In the genomic region with DNA sequence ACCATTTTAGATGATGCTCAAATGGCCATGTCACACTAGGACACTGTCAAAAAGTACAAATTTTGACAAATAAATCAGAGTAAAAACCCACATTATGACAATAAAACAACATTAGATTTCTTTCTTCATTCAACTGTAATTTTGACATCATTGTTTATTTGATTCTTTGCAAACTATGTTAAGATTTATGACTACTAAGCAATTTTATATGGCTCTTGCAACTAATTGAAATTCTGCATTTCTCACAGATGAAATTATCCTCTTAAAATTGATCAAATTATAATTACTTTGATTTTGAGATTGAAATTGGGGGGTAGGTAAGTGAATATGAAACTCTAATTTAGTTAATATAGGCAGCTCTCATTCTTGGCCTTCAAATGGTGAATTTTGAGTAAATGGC, we compare ENCODE assay signal across 39 cellular contexts. TPM values are rescaled to one million over a fixed set of nuclear protein-coding genes. Genes with fewer than 3 reads are reported as not detected.
"Had no signal": no experiment of that assay in that cellular context is flagged by ENCODE, and none has a peak within 500 bp of the region (broad histone marks: within the 10 kb centered on the region; RNA-seq: fewer than 3 reads in every experiment).

No MANE protein-coding gene starts in this region.

- H3K4me3 ChIP-seq: MG63 had no signal

- H3K9me3 ChIP-seq: MG63 had no signal

- H3K36me3 ChIP-seq: MG63 had no signal

- DNase-seq: Karpas-422, Kasumi-1, MG63, MM.1S, MV-4-11, NCI-H1048, NCI-H1092, NCI-H1092 treated with DMSO at 0.1 percent for 48 hours, NCI-H1105, NCI-H1105 treated with DMSO at 0.1 percent for 48 hours, NCI-H1417, NCI-H1417 treated with DMSO at 0.1 percent for 48 hours, NCI-H1436, NCI-H1436 treated with DMSO at 0.1 percent for 48 hours, NCI-H146, NCI-H1694, NCI-H1694 treated with DMSO at 0.1 percent for 48 hours, NCI-H187, NCI-H187 treated with DMSO at 0.1 percent for 48 hours, NCI-H1930, NCI-H2029, NCI-H2029 treated with DMSO at 0.1 percent for 48 hours, NCI-H2081, NCI-H2081 treated with DMSO at 0.1 percent for 48 hours, NCI-H2107, NCI-H2171, NCI-H2171 treated with DMSO at 0.1 percent for 48 hours, NCI-H2227 treated with DMSO at 0.1 percent for 48 hours, NCI-H226, NCI-H345, NCI-H446, NCI-H446 treated with DMSO at 0.1 percent for 48 hours, NCI-H510A, NCI-H510A treated with DMSO at 0.1 percent for 48 hours, NCI-H524 had no signal

- H3K27me3 ChIP-seq: MG63 had no signal

RNA-seq across cellular contexts. Expression of gene ATOH1, which starts 59.8 kb away (rescaled TPM):
- total RNA-seq: LHCN-M2, M059J, MCF 10A, NCI-H460 had no signal
